ENCODE assay signal across 1 cellular context in the genomic region with DNA sequence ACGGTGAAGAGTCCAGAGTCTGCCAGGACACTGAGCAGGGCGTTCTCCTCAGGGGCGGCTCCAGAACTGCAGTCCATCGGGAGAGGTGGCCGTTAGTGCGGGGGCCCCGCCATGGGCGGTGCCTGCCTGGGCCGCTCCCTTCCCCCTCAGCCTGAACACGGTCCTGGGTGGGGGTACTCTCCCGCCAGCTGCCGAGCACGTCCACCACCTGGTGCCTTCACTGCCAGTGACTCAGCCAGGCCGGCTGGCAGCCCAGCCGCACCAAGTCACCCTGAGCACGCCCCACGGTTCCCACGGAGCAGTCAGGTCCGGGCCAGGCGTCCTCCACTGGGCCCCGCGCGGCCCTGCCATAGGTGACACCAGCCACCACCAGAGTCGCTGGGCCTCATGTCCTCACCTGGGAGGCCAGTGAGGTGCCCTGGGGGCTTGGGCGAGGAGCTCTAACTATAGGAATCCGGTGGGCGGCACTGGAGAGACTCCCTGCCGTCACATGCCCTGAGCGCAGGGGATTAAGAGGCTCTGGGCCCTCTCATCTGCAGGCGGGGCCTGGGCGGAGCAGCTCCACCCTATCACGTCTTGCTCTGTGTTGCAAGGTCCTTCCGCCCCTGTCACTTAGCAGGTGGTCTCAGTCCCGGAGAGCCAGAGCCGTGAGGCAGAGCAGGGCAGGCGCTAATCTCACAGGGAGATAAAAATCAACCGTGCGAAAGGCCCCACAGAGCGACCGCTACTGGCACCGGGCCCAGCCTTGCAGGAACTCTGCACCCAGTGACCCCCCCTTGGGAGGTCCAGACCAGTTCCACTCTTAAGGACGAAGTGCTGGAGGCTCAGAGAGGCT.
TF ChIP-seq lines count a peak whose summit lies in the region.

No MANE protein-coding gene starts in this region.

TF ChIP-seq in K562, 482 proteins besides CTCF, POLR2A, EP300 and RAD21 (continued from another document and continues in another):
- TF ChIP-seq, protein P1, sequence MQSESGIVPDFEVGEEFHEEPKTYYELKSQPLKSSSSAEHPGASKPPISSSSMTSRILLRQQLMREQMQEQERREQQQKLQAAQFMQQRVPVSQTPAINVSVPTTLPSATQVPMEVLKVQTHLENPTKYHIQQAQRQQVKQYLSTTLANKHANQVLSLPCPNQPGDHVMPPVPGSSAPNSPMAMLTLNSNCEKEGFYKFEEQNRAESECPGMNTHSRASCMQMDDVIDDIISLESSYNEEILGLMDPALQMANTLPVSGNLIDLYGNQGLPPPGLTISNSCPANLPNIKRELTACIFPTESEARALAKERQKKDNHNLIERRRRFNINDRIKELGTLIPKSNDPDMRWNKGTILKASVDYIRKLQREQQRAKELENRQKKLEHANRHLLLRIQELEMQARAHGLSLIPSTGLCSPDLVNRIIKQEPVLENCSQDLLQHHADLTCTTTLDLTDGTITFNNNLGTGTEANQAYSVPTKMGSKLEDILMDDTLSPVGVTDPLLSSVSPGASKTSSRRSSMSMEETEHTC (IDR thresholded peaks at IDR 0.05): peak; percentile 86
- TF ChIP-seq ZNF785 (CRISPR knock-in tag; IDR thresholded peaks at IDR 0.05) (no peak), ZNF717 (CRISPR knock-in tag; IDR thresholded peaks at IDR 0.05) (no peak), RBM39 (optimal IDR thresholded peaks at IDR 0.05; ENCODE audit: low read depth, low read length) (peak; percentile 30), NELFE (IDR thresholded peaks at IDR 0.05; ENCODE audit: insufficient read depth, insufficient read length) (no peak), ADNP (tag; IDR thresholded peaks at IDR 0.05) (no peak), ZNF41 (CRISPR knock-in tag; conservative IDR thresholded peaks at IDR 0.05) (no peak), JUN (IDR thresholded peaks at IDR 0.05; ENCODE audit: borderline replicate concordance, low read depth, low read length) (peak; percentile 19; the same call in 1 of the 2 replicates), JUN (CRISPR knock-in tag; IDR thresholded peaks at IDR 0.05; ENCODE audit: borderline replicate concordance) (peak; percentile 93; the same call in 1 of the 2 replicates), ZNF354B (CRISPR knock-in tag; IDR thresholded peaks at IDR 0.05) (no peak), HDAC2 (IDR thresholded peaks at IDR 0.05) (peak; percentile 91), TAF15 (IDR thresholded peaks at IDR 0.05; ENCODE audit: low read depth, low read length) (no peak), SP2 (IDR thresholded peaks at IDR 0.05; ENCODE audit: extremely low read depth, low read depth, low read length, poor library complexity, severe bottlenecking) (no peak), MCM3 (IDR thresholded peaks at IDR 0.05) (no peak), ZNF77 (CRISPR knock-in tag; IDR thresholded peaks at IDR 0.05) (no peak), SETDB1 (IDR thresholded peaks at IDR 0.05; ENCODE audit: low read length) (no peak), DMBX1 (CRISPR knock-in tag; IDR thresholded peaks at IDR 0.05; ENCODE audit: borderline replicate concordance) (peak; percentile 85), CBX1 (IDR thresholded peaks at IDR 0.05; ENCODE audit: low read depth) (no peak), ETS2 (tag; IDR thresholded peaks at IDR 0.05; ENCODE audit: borderline replicate concordance, poor library complexity, severe bottlenecking) (no peak), NR1H2 (CRISPR knock-in tag; IDR thresholded peaks at IDR 0.05) (peak; percentile 57; the same call in 1 of the 2 replicates), SAP30 (IDR thresholded peaks at IDR 0.05; ENCODE audit: borderline replicate concordance, insufficient read depth, low read depth, low read length, poor library complexity, severe bottlenecking) (peak; percentile 71), GATAD2B (IDR thresholded peaks at IDR 0.05; ENCODE audit: borderline replicate concordance) (no peak), RCOR1 (IDR thresholded peaks at IDR 0.05; ENCODE audit: borderline replicate concordance in 1 of 2, low read depth in 2 of 2, low read length in 2 of 2) (peak; percentile 47 to 88; a peak in 3 of 4 replicates), ZNF12 (CRISPR knock-in tag; IDR thresholded peaks at IDR 0.05) (no peak), TAF1 (IDR thresholded peaks at IDR 0.05; ENCODE audit: control insufficient read depth, extremely low read depth, insufficient read depth, low read length, severe bottlenecking) (peak; percentile 60), ERF (CRISPR knock-in tag; IDR thresholded peaks at IDR 0.05) (no peak), SRF (CRISPR knock-in tag; IDR thresholded peaks at IDR 0.05) (peak in 1 of 2 experiments; percentile 71; a peak in 1 of 4 replicates), ZNF165 (CRISPR knock-in tag; IDR thresholded peaks at IDR 0.05; ENCODE audit: borderline replicate concordance) (peak; percentile 84; the same call in 1 of the 2 replicates), ZNF561 (CRISPR knock-in tag; conservative IDR thresholded peaks at IDR 0.05) (no peak), ZNF197 (CRISPR knock-in tag; IDR thresholded peaks at IDR 0.05; ENCODE audit: low read depth) (peak; percentile 52; the same call in 1 of the 2 replicates), ZNF696 (CRISPR knock-in tag; conservative IDR thresholded peaks at IDR 0.05) (no peak), ATF7 (IDR thresholded peaks at IDR 0.05) (peak; percentile 93), NCOA6 (IDR thresholded peaks at IDR 0.05) (no peak), ZNF263 (CRISPR knock-in tag; IDR thresholded peaks at IDR 0.05; ENCODE audit: borderline replicate concordance) (peak; percentile 39; the same call in 1 of the 2 replicates), GABPB1 (CRISPR knock-in tag; IDR thresholded peaks at IDR 0.05) (no peak), CCNT2 (IDR thresholded peaks at IDR 0.05; ENCODE audit: borderline replicate concordance, extremely low read depth, insufficient read length, low read depth, low read length) (peak; percentile 86)
- TF ChIP-seq, protein P2, sequence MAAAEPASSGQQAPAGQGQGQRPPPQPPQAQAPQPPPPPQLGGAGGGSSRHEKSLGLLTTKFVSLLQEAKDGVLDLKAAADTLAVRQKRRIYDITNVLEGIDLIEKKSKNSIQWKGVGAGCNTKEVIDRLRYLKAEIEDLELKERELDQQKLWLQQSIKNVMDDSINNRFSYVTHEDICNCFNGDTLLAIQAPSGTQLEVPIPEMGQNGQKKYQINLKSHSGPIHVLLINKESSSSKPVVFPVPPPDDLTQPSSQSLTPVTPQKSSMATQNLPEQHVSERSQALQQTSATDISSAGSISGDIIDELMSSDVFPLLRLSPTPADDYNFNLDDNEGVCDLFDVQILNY (CRISPR knock-in tag; IDR thresholded peaks at IDR 0.05): no peak
- TF ChIP-seq, protein P3, sequence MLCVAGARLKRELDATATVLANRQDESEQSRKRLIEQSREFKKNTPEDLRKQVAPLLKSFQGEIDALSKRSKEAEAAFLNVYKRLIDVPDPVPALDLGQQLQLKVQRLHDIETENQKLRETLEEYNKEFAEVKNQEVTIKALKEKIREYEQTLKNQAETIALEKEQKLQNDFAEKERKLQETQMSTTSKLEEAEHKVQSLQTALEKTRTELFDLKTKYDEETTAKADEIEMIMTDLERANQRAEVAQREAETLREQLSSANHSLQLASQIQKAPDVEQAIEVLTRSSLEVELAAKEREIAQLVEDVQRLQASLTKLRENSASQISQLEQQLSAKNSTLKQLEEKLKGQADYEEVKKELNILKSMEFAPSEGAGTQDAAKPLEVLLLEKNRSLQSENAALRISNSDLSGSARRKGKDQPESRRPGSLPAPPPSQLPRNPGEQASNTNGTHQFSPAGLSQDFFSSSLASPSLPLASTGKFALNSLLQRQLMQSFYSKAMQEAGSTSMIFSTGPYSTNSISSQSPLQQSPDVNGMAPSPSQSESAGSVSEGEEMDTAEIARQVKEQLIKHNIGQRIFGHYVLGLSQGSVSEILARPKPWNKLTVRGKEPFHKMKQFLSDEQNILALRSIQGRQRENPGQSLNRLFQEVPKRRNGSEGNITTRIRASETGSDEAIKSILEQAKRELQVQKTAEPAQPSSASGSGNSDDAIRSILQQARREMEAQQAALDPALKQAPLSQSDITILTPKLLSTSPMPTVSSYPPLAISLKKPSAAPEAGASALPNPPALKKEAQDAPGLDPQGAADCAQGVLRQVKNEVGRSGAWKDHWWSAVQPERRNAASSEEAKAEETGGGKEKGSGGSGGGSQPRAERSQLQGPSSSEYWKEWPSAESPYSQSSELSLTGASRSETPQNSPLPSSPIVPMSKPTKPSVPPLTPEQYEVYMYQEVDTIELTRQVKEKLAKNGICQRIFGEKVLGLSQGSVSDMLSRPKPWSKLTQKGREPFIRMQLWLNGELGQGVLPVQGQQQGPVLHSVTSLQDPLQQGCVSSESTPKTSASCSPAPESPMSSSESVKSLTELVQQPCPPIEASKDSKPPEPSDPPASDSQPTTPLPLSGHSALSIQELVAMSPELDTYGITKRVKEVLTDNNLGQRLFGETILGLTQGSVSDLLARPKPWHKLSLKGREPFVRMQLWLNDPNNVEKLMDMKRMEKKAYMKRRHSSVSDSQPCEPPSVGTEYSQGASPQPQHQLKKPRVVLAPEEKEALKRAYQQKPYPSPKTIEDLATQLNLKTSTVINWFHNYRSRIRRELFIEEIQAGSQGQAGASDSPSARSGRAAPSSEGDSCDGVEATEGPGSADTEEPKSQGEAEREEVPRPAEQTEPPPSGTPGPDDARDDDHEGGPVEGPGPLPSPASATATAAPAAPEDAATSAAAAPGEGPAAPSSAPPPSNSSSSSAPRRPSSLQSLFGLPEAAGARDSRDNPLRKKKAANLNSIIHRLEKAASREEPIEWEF (CRISPR knock-in tag; IDR thresholded peaks at IDR 0.05): no peak
- TF ChIP-seq, protein P4, sequence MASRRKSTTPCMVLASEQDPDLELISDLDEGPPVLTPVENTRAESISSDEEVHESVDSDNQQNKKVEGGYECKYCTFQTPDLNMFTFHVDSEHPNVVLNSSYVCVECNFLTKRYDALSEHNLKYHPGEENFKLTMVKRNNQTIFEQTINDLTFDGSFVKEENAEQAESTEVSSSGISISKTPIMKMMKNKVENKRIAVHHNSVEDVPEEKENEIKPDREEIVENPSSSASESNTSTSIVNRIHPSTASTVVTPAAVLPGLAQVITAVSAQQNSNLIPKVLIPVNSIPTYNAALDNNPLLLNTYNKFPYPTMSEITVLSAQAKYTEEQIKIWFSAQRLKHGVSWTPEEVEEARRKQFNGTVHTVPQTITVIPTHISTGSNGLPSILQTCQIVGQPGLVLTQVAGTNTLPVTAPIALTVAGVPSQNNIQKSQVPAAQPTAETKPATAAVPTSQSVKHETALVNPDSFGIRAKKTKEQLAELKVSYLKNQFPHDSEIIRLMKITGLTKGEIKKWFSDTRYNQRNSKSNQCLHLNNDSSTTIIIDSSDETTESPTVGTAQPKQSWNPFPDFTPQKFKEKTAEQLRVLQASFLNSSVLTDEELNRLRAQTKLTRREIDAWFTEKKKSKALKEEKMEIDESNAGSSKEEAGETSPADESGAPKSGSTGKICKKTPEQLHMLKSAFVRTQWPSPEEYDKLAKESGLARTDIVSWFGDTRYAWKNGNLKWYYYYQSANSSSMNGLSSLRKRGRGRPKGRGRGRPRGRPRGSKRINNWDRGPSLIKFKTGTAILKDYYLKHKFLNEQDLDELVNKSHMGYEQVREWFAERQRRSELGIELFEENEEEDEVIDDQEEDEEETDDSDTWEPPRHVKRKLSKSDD (conservative IDR thresholded peaks at IDR 0.05; ENCODE audit: low read length): 0 out of 2 replicates have a peak, but pooled peaks have one; percentile 9
- TF ChIP-seq, protein P5, sequence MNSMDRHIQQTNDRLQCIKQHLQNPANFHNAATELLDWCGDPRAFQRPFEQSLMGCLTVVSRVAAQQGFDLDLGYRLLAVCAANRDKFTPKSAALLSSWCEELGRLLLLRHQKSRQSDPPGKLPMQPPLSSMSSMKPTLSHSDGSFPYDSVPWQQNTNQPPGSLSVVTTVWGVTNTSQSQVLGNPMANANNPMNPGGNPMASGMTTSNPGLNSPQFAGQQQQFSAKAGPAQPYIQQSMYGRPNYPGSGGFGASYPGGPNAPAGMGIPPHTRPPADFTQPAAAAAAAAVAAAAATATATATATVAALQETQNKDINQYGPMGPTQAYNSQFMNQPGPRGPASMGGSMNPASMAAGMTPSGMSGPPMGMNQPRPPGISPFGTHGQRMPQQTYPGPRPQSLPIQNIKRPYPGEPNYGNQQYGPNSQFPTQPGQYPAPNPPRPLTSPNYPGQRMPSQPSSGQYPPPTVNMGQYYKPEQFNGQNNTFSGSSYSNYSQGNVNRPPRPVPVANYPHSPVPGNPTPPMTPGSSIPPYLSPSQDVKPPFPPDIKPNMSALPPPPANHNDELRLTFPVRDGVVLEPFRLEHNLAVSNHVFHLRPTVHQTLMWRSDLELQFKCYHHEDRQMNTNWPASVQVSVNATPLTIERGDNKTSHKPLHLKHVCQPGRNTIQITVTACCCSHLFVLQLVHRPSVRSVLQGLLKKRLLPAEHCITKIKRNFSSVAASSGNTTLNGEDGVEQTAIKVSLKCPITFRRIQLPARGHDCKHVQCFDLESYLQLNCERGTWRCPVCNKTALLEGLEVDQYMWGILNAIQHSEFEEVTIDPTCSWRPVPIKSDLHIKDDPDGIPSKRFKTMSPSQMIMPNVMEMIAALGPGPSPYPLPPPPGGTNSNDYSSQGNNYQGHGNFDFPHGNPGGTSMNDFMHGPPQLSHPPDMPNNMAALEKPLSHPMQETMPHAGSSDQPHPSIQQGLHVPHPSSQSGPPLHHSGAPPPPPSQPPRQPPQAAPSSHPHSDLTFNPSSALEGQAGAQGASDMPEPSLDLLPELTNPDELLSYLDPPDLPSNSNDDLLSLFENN (IDR thresholded peaks at IDR 0.05; ENCODE audit: low read depth in 2 of 2, low read length in 2 of 2): no peak
- TF ChIP-seq, protein P6, sequence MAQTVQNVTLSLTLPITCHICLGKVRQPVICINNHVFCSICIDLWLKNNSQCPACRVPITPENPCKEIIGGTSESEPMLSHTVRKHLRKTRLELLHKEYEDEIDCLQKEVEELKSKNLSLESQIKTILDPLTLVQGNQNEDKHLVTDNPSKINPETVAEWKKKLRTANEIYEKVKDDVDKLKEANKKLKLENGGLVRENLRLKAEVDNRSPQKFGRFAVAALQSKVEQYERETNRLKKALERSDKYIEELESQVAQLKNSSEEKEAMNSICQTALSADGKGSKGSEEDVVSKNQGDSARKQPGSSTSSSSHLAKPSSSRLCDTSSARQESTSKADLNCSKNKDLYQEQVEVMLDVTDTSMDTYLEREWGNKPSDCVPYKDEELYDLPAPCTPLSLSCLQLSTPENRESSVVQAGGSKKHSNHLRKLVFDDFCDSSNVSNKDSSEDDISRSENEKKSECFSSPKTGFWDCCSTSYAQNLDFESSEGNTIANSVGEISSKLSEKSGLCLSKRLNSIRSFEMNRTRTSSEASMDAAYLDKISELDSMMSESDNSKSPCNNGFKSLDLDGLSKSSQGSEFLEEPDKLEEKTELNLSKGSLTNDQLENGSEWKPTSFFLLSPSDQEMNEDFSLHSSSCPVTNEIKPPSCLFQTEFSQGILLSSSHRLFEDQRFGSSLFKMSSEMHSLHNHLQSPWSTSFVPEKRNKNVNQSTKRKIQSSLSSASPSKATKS (CRISPR knock-in tag; IDR thresholded peaks at IDR 0.05): no peak
- TF ChIP-seq, protein P7, sequence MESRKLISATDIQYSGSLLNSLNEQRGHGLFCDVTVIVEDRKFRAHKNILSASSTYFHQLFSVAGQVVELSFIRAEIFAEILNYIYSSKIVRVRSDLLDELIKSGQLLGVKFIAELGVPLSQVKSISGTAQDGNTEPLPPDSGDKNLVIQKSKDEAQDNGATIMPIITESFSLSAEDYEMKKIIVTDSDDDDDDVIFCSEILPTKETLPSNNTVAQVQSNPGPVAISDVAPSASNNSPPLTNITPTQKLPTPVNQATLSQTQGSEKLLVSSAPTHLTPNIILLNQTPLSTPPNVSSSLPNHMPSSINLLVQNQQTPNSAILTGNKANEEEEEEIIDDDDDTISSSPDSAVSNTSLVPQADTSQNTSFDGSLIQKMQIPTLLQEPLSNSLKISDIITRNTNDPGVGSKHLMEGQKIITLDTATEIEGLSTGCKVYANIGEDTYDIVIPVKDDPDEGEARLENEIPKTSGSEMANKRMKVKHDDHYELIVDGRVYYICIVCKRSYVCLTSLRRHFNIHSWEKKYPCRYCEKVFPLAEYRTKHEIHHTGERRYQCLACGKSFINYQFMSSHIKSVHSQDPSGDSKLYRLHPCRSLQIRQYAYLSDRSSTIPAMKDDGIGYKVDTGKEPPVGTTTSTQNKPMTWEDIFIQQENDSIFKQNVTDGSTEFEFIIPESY (CRISPR knock-in tag; IDR thresholded peaks at IDR 0.05): peak; percentile 71
